21 cellular contexts compared by ENCODE assay signal in the genomic region with DNA sequence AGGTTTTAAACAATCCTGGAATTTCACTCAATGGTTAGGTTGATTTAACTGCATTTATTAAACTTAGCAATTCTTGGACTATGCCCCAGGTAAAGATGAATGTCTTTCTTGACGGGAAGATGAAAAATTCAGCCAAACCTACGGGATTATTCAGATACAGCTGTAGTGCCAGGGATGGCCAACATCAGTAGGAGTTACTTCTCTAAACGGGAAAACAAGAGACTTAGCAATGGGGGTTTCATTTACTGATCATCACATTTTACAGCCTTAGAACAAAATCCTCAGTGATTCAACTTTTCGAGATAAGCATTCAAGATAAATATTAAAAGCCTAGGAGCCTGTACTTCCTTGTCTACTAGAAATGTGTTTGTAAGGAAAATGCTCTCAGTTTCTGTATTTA.
"Had no signal": no experiment of that assay in that cellular context is flagged by ENCODE, and none has a peak within 500 bp of the region (broad histone marks: within the 10 kb centered on the region; RNA-seq: fewer than 3 reads in every experiment).

No MANE protein-coding gene starts in this region.

- H3K36me3 Mint-ChIP-seq: immature natural killer cell, memory B cell, naive B cell had no signal

- H3K27ac ChIP-seq: parathyroid adenoma, right lobe of liver had no signal

- H3K27me3 ChIP-seq: gastroesophageal sphincter, heart left ventricle, right lobe of liver, upper lobe of left lung had no signal

- H3K27ac Mint-ChIP-seq: activated T-cell treated with anti-CD3 and anti-CD28 coated beads, Interleukin-2, amount 50 U/mL, for 72 hours; immature natural killer cell; memory B cell; stimulated activated naive CD8-positive, alpha-beta T cell treated with anti-CD3 and anti-CD28 coated beads, Interleukin-15, amount 100 ng/mL, for 72 hours had no signal

- H3K9me3 Mint-ChIP-seq: activated T-cell treated with anti-CD3 and anti-CD28 coated beads, Interleukin-2, amount 50 U/mL, for 72 hours; immature natural killer cell; memory B cell; stimulated activated naive CD8-positive, alpha-beta T cell treated with anti-CD3 and anti-CD28 coated beads, Interleukin-15, amount 100 ng/mL, for 72 hours had no signal

- H3K4me3 ChIP-seq: gastroesophageal sphincter, mucosa of descending colon, right lobe of liver, upper lobe of left lung had no signal

- H3K79me2 ChIP-seq: parathyroid adenoma had no signal

- H3K4me1 Mint-ChIP-seq: immature natural killer cell; memory B cell; stimulated activated naive CD8-positive, alpha-beta T cell treated with anti-CD3 and anti-CD28 coated beads, Interleukin-15, amount 100 ng/mL, for 72 hours had no signal

- H3K36me3 ChIP-seq: gastroesophageal sphincter, heart left ventricle, right lobe of liver, upper lobe of left lung had no signal

- H3K4me3 Mint-ChIP-seq: activated T-cell treated with anti-CD3 and anti-CD28 coated beads, Interleukin-2, amount 50 U/mL, for 72 hours; immature natural killer cell; memory B cell; naive B cell; stimulated activated naive CD8-positive, alpha-beta T cell treated with anti-CD3 and anti-CD28 coated beads, Interleukin-15, amount 100 ng/mL, for 72 hours had no signal

- FAIRE-seq: colon, endometrium, small intestine, TTC549 had no signal

- H3K9ac ChIP-seq: parathyroid adenoma had no signal

- H3K4me1 ChIP-seq: parathyroid adenoma, right lobe of liver had no signal

- H3K9me3 ChIP-seq: gastroesophageal sphincter, heart left ventricle, mucosa of descending colon, right lobe of liver, upper lobe of left lung had no signal

- DNase-seq: activated CD4-positive, alpha-beta T cell treated with anti-CD3 and anti-CD28 coated beads, Interleukin-2, amount 50 U/mL, for 4 hours; activated effector memory CD4-positive, alpha-beta T cell treated with anti-CD3 and anti-CD28 coated beads, Interleukin-2, amount 50 U/mL, for 16 hours; activated naive CD4-positive, alpha-beta T cell treated with anti-CD3 and anti-CD28 coated beads, Interleukin-2, amount 50 U/mL, for 16 hours; activated T-cell treated with anti-CD3 and anti-CD28 coated beads, Interleukin-2, amount 50 U/mL, for 72 hours; erythroblast; immature natural killer cell; mucosa of descending colon; naive B cell; right lobe of liver; small intestine; stimulated activated CD4-positive, alpha-beta T cell treated with anti-CD3 and anti-CD28 coated beads, Interleukin-4, amount 100 ng/mL, for 1 hour; stimulated activated naive CD8-positive, alpha-beta T cell treated with anti-CD3 and anti-CD28 coated beads, Interleukin-15, amount 100 ng/mL, for 72 hours; T-helper 2 cell had no signal

- ATAC-seq: activated T-cell treated with anti-CD3 and anti-CD28 coated beads, Interleukin-2, amount 50 U/mL, for 72 hours; gastroesophageal sphincter; mucosa of descending colon; stimulated activated naive CD8-positive, alpha-beta T cell treated with anti-CD3 and anti-CD28 coated beads, Interleukin-15, amount 100 ng/mL, for 72 hours had no signal

- H2AFZ ChIP-seq: parathyroid adenoma had no signal
